Comparison of ENCODE assay signal across 8 cellular contexts in genomic region chr17:47315451-47316266, GRCh38. TPM values are rescaled to one million over a fixed set of nuclear protein-coding genes. Genes with fewer than 3 reads are reported as not detected.
DNase-seq lines count a peak whose midpoint lies in the region; ATAC-seq, FAIRE-seq and TF ChIP-seq lines count a peak whose summit lies in the region.

No MANE protein-coding gene starts in this region.

- no peaks in the 10 kb centered on the region for H4K20me1 ChIP-seq in endothelial cell of umbilical vein (replicated peaks; ENCODE audit: control insufficient read depth, extremely low read depth, insufficient read depth, low read length)

- H3K27me3 Mint-ChIP-seq in T-cell, result no peaks in the 10 kb centered on the region

- H3K4me1 Mint-ChIP-seq in T-cell, result no peaks in the 10 kb centered on the region

- no peaks in the 10 kb centered on the region for H3K79me2 ChIP-seq in endothelial cell of umbilical vein (ENCODE audit: control insufficient read depth, insufficient read depth, low read length)

- POLR2A ChIA-PET in T-cell (lab: Charles Lee), result interaction anchor here in 1 of 2 donors (0.6 kb wide), 1 partner anchor 90 kb away, joined by 3 read pairs; no protein-coding TSS in a partner anchor
- POLR2A ChIA-PET in endothelial cell of umbilical vein (lab: Charles Lee), result interaction anchor here (0.8 to 2.1 kb wide), 5 partner anchors 9 to 126 kb away, joined by 3 to 8 read pairs (median 5); partner anchors contain the start of genes CDC27 and EFCAB13

- peak overlapping the region; percentile 67 for H3K9ac ChIP-seq in endothelial cell of umbilical vein (replicated peaks; ENCODE audit: extremely low read depth, insufficient read depth, low read length)

- no peak for DNase-seq in AG09319 (ENCODE audit: extremely low read depth, low read depth)
- peak; percentile 52 for DNase-seq in NCI-H146 treated with DMSO at 0.1 percent for 48 hours (lab: John Stamatoyannopoulos, UW; ENCODE audit: unreplicated experiment)
- peak in 14 of 34 experiments; percentile 6 to 35 (median 19) for DNase-seq in T-cell
- DNase-seq in endothelial cell of umbilical vein (ENCODE audit: low read depth, low spot score), result peak; percentile 89
- peak; percentile 29 for DNase-seq in middle frontal gyrus (ENCODE audit: extremely low spot score, low spot score)
- DNase-seq in urothelium cell line (ENCODE audit: low spot score), result peak; percentile 69
- no peak for DNase-seq in stimulated activated naive CD4-positive, alpha-beta T cell treated with Interleukin-2 at 50 U/mL for 16 hours (lab: John Stamatoyannopoulos, UW)

- H3K9me1 ChIP-seq in endothelial cell of umbilical vein (replicated peaks; ENCODE audit: control insufficient read depth, extremely low read depth, insufficient read depth, low read length), result no peaks in the 10 kb centered on the region

- no peaks in the 10 kb centered on the region for H3K9me3 Mint-ChIP-seq in T-cell

- no TSS peak for BruUV-seq in endothelial cell of umbilical vein (replicated peaks; lab: Mats Ljungman, UMichigan)

- H3K36me3 ChIP-seq in endothelial cell of umbilical vein (ENCODE audit: control insufficient read depth in 2 of 2, extremely low read depth in 1 of 2, insufficient read depth in 2 of 2, low read length in 2 of 2), result peaks cover 0 to 4% of the 10 kb centered on the region in 2 experiments

- H3K27ac ChIP-seq in endothelial cell of umbilical vein (ENCODE audit: insufficient read depth, low read depth, low read length), result peak overlapping the region; percentile 90

- intact Hi-C loops in endothelial cell of umbilical vein (cut with micrococcal nuclease), result loop anchor here (1.0 to 5.0 kb wide), 7 partner anchors 10 to 373 kb away; partner anchors contain the start of genes CDC27 and ITGB3

- dilution Hi-C loops in endothelial cell of umbilical vein (cut with MboI; ENCODE audit: extremely low pct_ligation_motif_present, low sequenced_read_pairs), result no loop called here

- TF ChIP-seq POLR2A in endothelial cell of umbilical vein (IDR thresholded peaks at IDR 0.05; ENCODE audit: low read depth, low read length), result no peak

- H3K4me3 ChIP-seq in GM12875 (ENCODE audit: low read depth, low read length) (no peak overlapping the region), endothelial cell of umbilical vein (replicated peaks in 1 of 3; ENCODE audit: insufficient read depth in 1 of 3, low read depth in 1 of 3, low read length in 3 of 3) (no peak overlapping the region)

- H3K27ac Mint-ChIP-seq in T-cell, result no peak overlapping the region

- H3K9me3 ChIP-seq in endothelial cell of umbilical vein (replicated peaks; ENCODE audit: control insufficient read depth, insufficient read depth, low read length), result no peaks in the 10 kb centered on the region

- TF ChIP-seq CTCF in AG09319 (IDR thresholded peaks at IDR 0.05; ENCODE audit: low read depth, low read length) (peak; percentile 80), GM12875 (IDR thresholded peaks at IDR 0.05; ENCODE audit: borderline replicate concordance, insufficient read depth, low read depth, low read length) (peak; percentile 57; the same call in 1 of the 2 replicates), endothelial cell of umbilical vein (IDR thresholded peaks at IDR 0.05; ENCODE audit: extremely low read depth in 1 of 2, insufficient read depth in 1 of 2, low read depth in 1 of 2, low read length in 2 of 2) (peak; percentile 56 to 63)

- no peaks in the 10 kb centered on the region for H3K36me3 Mint-ChIP-seq in T-cell

- peak; percentile 52 to 74 (median 70) for ATAC-seq in T-cell (replicated peaks in 1 of 4)

- CTCF ChIA-PET in T-cell (lab: Charles Lee), result interaction anchor here (0.6 to 0.8 kb wide), 5 partner anchors 9 to 157 kb away, joined by 3 to 5 read pairs (median 3); partner anchors contain the start of gene EFCAB13 (in 1 of the 2)
- CTCF ChIA-PET in endothelial cell of umbilical vein (lab: Charles Lee), result interaction anchor here (0.5 to 4.6 kb wide), 53 partner anchors 9 to 373 kb away, joined by 3 to 120 read pairs (median 5); partner anchors contain the start of genes CDC27, ITGB3 and MYL4

- H3K4me2 ChIP-seq in endothelial cell of umbilical vein (ENCODE audit: insufficient read depth, low read length), result peak overlapping the region; percentile 18

- peaks cover 46% of the 10 kb centered on the region for H3K4me1 ChIP-seq in endothelial cell of umbilical vein (ENCODE audit: control insufficient read depth, extremely low read depth, insufficient read depth, low read length)

- H3K4me3 Mint-ChIP-seq in T-cell, result no peak overlapping the region

- peak; percentile 87 for FAIRE-seq in endothelial cell of umbilical vein (lab: Jason Lieb, UNC)
- FAIRE-seq in urothelium cell line (lab: Jason Lieb, UNC), result peak; percentile 37

- no peak overlapping the region for H2AFZ ChIP-seq in endothelial cell of umbilical vein (ENCODE audit: low read depth, low read length)

- H3K27me3 ChIP-seq in endothelial cell of umbilical vein (ENCODE audit: control insufficient read depth in 2 of 2, insufficient read depth in 2 of 2, low read length in 2 of 2), result no peaks in the 10 kb centered on the region

TF ChIP-seq in endothelial cell of umbilical vein, 7 proteins besides CTCF, POLR2A, EP300 and RAD21:
- TF ChIP-seq JUN (IDR thresholded peaks at IDR 0.05; ENCODE audit: borderline replicate concordance, insufficient read depth, insufficient read length, low read depth) (peak; percentile 68), GATA2 (IDR thresholded peaks at IDR 0.05; ENCODE audit: insufficient read depth, insufficient read length, low read depth, low read length) (no peak), POLR2AphosphoS5 (IDR thresholded peaks at IDR 0.05; ENCODE audit: insufficient read depth, low read depth, low read length) (no peak), MYC (IDR thresholded peaks at IDR 0.05; ENCODE audit: low read depth, low read length) (no peak), FOS (IDR thresholded peaks at IDR 0.05; ENCODE audit: borderline replicate concordance, insufficient read depth, low read length) (peak; percentile 11), EZH2 (IDR thresholded peaks at IDR 0.05; ENCODE audit: borderline replicate concordance, low read depth, low read length, severe bottlenecking) (no peak), MAX (IDR thresholded peaks at IDR 0.05; ENCODE audit: insufficient read depth, insufficient read length) (no peak)

RNA-seq across cellular contexts. Expression of gene EFCAB13, which starts 8.1 kb away (rescaled TPM):
- total RNA-seq in T-cell, result 10 to 100 TPM; 13.4 to 19.1 (median 15.2) TPM
- total RNA-seq in endothelial cell of umbilical vein, result 8.3 and 12.9 TPM in 2 replicates
- polyA plus RNA-seq in endothelial cell of umbilical vein, result 0.59 and 0.86 TPM in 2 replicates
- polyA plus RNA-seq in endothelial cell of umbilical vein (2011; cell fraction: cytosol; rRNA removed), result 0.57 and 0.65 TPM in 2 replicates
- polyA plus RNA-seq in endothelial cell of umbilical vein (2011; cell fraction: nucleus; rRNA removed), result 11.4 and 12.8 TPM in 2 replicates
- polyA plus RNA-seq in endothelial cell of umbilical vein (2012), result 3.4 and 3.6 TPM in 2 replicates
- 2.1 and 3.2 TPM in 2 replicates for polyA minus RNA-seq in endothelial cell of umbilical vein
- polyA minus RNA-seq in endothelial cell of umbilical vein (2011; cell fraction: cytosol; rRNA and poly(A)+ RNA removed), result not detected
- 17.6 and 23.9 TPM in 2 replicates for polyA minus RNA-seq in endothelial cell of umbilical vein (2011; cell fraction: nucleus; rRNA and poly(A)+ RNA removed)

Comparison
In these comparisons a context has a peak if more than half of its experiments do, and no peak if none do; other contexts are left out.
1. DNase-seq: peak in NCI-H146 treated with DMSO at 0.1 percent for 48 hours (single experiment), endothelial cell of umbilical vein (single experiment), middle frontal gyrus (single experiment) and urothelium cell line (single experiment); none in AG09319 (single experiment) and stimulated activated naive CD4-positive, alpha-beta T cell treated with Interleukin-2 at 50 U/mL for 16 hours (single experiment).
2. Peak in every context shown above with its lines, with median percentiles within 50 percentile points of each other: CTCF ChIP-seq.